8 cellular contexts compared by ENCODE assay signal in the genomic region with DNA sequence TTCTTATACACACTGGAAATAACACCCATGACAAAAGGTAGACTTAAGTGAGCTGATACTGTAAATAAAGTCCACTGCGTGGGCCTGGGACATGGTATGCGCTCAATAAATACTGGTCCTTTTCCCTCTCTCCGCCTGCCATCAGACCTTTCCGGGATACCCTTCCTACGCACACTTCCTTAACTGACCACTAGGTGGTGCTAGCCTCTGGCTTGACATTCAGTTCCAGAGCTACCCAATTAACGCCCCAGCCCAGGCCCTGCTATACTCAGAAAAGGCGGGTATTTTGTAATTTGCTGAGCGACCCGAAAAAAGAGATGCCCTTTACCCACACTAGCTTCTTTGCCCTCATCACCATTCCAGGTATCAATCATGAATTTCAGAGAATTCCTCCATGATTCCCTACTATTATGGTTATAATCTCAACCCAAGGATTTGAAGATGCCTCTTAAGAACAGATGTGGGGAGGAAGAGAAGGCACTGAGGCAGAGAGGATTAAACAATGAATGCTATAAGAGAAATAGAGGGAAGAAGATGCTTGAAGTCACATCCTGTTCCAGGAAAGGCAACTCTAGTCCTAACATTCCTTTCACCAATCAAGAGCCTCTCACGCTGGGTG. TPM values are rescaled to one million over a fixed set of nuclear protein-coding genes. Genes with fewer than 3 reads are reported as not detected.
DNase-seq lines count a peak whose midpoint lies in the region; ATAC-seq and TF ChIP-seq lines count a peak whose summit lies in the region.

No MANE protein-coding gene starts in this region.

- H3K9me3 ChIP-seq in cardiac muscle cell (ENCODE audit: low read depth): no peaks in the 10 kb centered on the region

- DNase-seq in NCI-H1092 (lab: John Stamatoyannopoulos, UW) (peak; percentile 42), SKM-1 treated with dmso at 0.1 percent for 144 hours (lab: John Stamatoyannopoulos, UW; ENCODE audit: unreplicated experiment) (peak; percentile 31), cardiac muscle cell (ENCODE audit: low read depth in 1 of 2, low spot score in 1 of 2) (peak; percentile 78 to 81), pulmonary artery endothelial cell (ENCODE audit: low read depth, low spot score) (peak; percentile 20)
- DNase-seq in activated naive CD4-positive, alpha-beta T cell treated with anti-CD3 and anti-CD28 coated beads, Interleukin-2, amount 50 U/mL, for 72 hours (ENCODE audit: low spot score in 2 of 2): peak in 1 of 2 donors; percentile 80

- TF ChIP-seq CTCF in GM12875 (IDR thresholded peaks at IDR 0.05; ENCODE audit: borderline replicate concordance, insufficient read depth, low read depth, low read length) (peak; percentile 87), cardiac muscle cell (IDR thresholded peaks at IDR 0.05; ENCODE audit: low read depth, low read length) (peak; percentile 92)

- peaks cover 5% of the 10 kb centered on the region for H3K4me1 ChIP-seq in cardiac muscle cell (ENCODE audit: low read depth)

- H3K4me3 ChIP-seq in GM12875 (ENCODE audit: low read depth, low read length) (no peak overlapping the region), cardiac muscle cell (no peak overlapping the region)

- H3K27ac ChIP-seq in cardiac muscle cell: no peak overlapping the region

- ATAC-seq in activated naive CD4-positive, alpha-beta T cell treated with anti-CD3 and anti-CD28 coated beads, Interleukin-2, amount 50 U/mL, for 72 hours: peak; percentile 60 to 66
- ATAC-seq in HG03457 (IDR thresholded peaks at IDR 0.05; ENCODE audit: unreplicated experiment) (no peak), GM21576 (IDR thresholded peaks at IDR 0.05; ENCODE audit: unreplicated experiment) (no peak)

- H3K36me3 ChIP-seq in cardiac muscle cell: no peaks in the 10 kb centered on the region

- H3K27me3 ChIP-seq in cardiac muscle cell: no peaks in the 10 kb centered on the region

- peaks cover 0 to 13% of the 10 kb centered on the region in 2 donors for H3K36me3 Mint-ChIP-seq in activated naive CD4-positive, alpha-beta T cell treated with anti-CD3 and anti-CD28 coated beads, Interleukin-2, amount 50 U/mL, for 72 hours

- H3K9me3 Mint-ChIP-seq in activated naive CD4-positive, alpha-beta T cell treated with anti-CD3 and anti-CD28 coated beads, Interleukin-2, amount 50 U/mL, for 72 hours: peaks cover 0 to 12% of the 10 kb centered on the region in 2 donors

- no peak overlapping the region for H3K27ac Mint-ChIP-seq in activated naive CD4-positive, alpha-beta T cell treated with anti-CD3 and anti-CD28 coated beads, Interleukin-2, amount 50 U/mL, for 72 hours

RNA-seq across cellular contexts. Expression of a gene that starts 3.9 kb away (rescaled TPM):
- 1 to 10 TPM; 1.3 to 5.9 TPM for total RNA-seq in activated naive CD4-positive, alpha-beta T cell treated with anti-CD3 and anti-CD28 coated beads, Interleukin-2, amount 50 U/mL, for 72 hours
- total RNA-seq in cardiac muscle cell (37.1 and 77.5 TPM in 2 replicates), pulmonary artery endothelial cell (4.6 and 5.9 TPM in 2 replicates)
- 28.3 and 28.5 TPM in 2 replicates for polyA plus RNA-seq in cardiac muscle cell

RNA-seq across cellular contexts. Expression of a gene that starts 13.2 kb away (rescaled TPM):
- total RNA-seq in activated naive CD4-positive, alpha-beta T cell treated with anti-CD3 and anti-CD28 coated beads, Interleukin-2, amount 50 U/mL, for 72 hours: 100 to 1,000 TPM; 213 to 283 TPM
- total RNA-seq in cardiac muscle cell: 34.6 and 53.0 TPM in 2 replicates
- 37.2 and 45.9 TPM in 2 replicates for polyA plus RNA-seq in cardiac muscle cell
- 62.4 and 70.4 TPM in 2 replicates for total RNA-seq in pulmonary artery endothelial cell

RNA-seq across cellular contexts. Expression of a gene that starts 23.1 kb away (rescaled TPM):
- total RNA-seq in activated naive CD4-positive, alpha-beta T cell treated with anti-CD3 and anti-CD28 coated beads, Interleukin-2, amount 50 U/mL, for 72 hours: not detected
- total RNA-seq in cardiac muscle cell (not detected in 2 replicates), pulmonary artery endothelial cell (not detected in 2 replicates)
- not detected in 2 replicates for polyA plus RNA-seq in cardiac muscle cell

RNA-seq across cellular contexts. Expression of a gene that starts 35.5 kb away (rescaled TPM):
- total RNA-seq in activated naive CD4-positive, alpha-beta T cell treated with anti-CD3 and anti-CD28 coated beads, Interleukin-2, amount 50 U/mL, for 72 hours: 10 to 100 TPM; 39.1 to 39.3 TPM
- total RNA-seq in cardiac muscle cell: 30.8 and 35.0 TPM in 2 replicates
- 11.9 and 14.7 TPM in 2 replicates for polyA plus RNA-seq in cardiac muscle cell
- total RNA-seq in pulmonary artery endothelial cell: 13.6 and 15.4 TPM in 2 replicates

RNA-seq across cellular contexts. Expression of a gene that starts 45.8 kb away (rescaled TPM):
- 100 to 1,000 TPM in 1 of 2 donors, 10 to 100 TPM in 1; 80.2 to 182 TPM for total RNA-seq in activated naive CD4-positive, alpha-beta T cell treated with anti-CD3 and anti-CD28 coated beads, Interleukin-2, amount 50 U/mL, for 72 hours
- total RNA-seq in cardiac muscle cell (4.4 and 8.8 TPM in 2 replicates), pulmonary artery endothelial cell (6.0 and 15.1 TPM in 2 replicates)
- 5.8 and 6.6 TPM in 2 replicates for polyA plus RNA-seq in cardiac muscle cell

Comparison
In these comparisons a context has a peak if more than half of its experiments do, and no peak if none do; other contexts are left out.
1. ATAC-seq: peak in activated naive CD4-positive, alpha-beta T cell treated with anti-CD3 and anti-CD28 coated beads, Interleukin-2, amount 50 U/mL, for 72 hours (2 of 2); none in HG03457 (single experiment) and GM21576 (single experiment).